Comparison of ENCODE assay signal across 1 cellular context in the genomic region with DNA sequence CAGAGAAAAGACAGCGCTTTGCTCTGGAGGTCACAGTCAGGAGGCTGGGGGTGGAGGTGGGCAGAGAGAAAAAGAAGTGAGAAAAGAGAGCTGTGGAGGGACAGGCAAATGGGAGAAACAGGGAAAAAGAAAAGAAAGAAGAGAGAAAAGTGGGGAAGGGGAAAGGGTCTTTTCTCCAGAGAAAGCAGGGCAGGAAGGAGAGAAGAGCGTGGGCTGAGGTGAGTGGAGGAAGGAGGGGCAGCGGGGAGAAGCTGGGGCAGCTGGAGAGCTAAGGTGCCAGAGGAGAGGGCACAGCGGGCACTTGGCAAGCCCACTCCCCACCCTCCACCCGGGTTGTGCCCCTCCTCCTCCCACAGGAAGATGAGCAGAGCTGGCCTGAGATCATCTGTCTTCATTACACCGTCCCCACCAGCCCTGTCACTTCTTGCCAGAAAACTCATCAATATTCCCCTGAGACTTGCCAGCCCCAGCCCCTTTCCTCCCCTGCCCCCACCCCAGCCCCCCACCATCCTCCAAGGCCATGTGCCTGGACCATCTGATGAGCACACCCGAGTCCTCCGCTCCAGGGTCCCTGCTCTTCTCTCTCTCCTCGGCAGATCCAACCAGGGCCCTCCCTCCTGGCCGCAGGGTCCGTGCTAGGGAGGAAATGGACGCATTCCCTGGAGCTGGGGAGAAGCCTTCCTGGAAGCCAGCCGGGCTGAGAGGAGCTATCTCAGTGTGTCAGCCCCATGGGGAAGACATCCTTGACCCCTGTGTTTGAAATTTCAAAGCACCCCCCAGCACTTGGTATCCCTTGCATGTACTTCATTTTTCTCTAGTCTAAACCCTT.
TF ChIP-seq lines count a peak whose summit lies in the region.

No MANE protein-coding gene starts in this region.

TF ChIP-seq in SK-N-SH treated with all-trans-retinoic acid at 6 μM for 48 hours, 23 proteins besides CTCF, POLR2A, EP300 and RAD21 (continued from another document):
- TF ChIP-seq, protein P1, sequence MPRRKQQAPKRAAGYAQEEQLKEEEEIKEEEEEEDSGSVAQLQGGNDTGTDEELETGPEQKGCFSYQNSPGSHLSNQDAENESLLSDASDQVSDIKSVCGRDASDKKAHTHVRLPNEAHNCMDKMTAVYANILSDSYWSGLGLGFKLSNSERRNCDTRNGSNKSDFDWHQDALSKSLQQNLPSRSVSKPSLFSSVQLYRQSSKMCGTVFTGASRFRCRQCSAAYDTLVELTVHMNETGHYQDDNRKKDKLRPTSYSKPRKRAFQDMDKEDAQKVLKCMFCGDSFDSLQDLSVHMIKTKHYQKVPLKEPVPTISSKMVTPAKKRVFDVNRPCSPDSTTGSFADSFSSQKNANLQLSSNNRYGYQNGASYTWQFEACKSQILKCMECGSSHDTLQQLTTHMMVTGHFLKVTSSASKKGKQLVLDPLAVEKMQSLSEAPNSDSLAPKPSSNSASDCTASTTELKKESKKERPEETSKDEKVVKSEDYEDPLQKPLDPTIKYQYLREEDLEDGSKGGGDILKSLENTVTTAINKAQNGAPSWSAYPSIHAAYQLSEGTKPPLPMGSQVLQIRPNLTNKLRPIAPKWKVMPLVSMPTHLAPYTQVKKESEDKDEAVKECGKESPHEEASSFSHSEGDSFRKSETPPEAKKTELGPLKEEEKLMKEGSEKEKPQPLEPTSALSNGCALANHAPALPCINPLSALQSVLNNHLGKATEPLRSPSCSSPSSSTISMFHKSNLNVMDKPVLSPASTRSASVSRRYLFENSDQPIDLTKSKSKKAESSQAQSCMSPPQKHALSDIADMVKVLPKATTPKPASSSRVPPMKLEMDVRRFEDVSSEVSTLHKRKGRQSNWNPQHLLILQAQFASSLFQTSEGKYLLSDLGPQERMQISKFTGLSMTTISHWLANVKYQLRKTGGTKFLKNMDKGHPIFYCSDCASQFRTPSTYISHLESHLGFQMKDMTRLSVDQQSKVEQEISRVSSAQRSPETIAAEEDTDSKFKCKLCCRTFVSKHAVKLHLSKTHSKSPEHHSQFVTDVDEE (CRISPR knock-in tag; IDR thresholded peaks at IDR 0.05), result no peak
- no peak for TF ChIP-seq RARB (CRISPR knock-in tag; IDR thresholded peaks at IDR 0.05)
- TF ChIP-seq TOX (CRISPR knock-in tag; IDR thresholded peaks at IDR 0.05; ENCODE audit: borderline replicate concordance), result no peak
- no peak for TF ChIP-seq ZNF8 (CRISPR knock-in tag; IDR thresholded peaks at IDR 0.05)
- TF ChIP-seq ZNF70 (CRISPR knock-in tag; IDR thresholded peaks at IDR 0.05), result no peak
